Comparison of ENCODE assay signal across 9 cellular contexts in the genomic region with DNA sequence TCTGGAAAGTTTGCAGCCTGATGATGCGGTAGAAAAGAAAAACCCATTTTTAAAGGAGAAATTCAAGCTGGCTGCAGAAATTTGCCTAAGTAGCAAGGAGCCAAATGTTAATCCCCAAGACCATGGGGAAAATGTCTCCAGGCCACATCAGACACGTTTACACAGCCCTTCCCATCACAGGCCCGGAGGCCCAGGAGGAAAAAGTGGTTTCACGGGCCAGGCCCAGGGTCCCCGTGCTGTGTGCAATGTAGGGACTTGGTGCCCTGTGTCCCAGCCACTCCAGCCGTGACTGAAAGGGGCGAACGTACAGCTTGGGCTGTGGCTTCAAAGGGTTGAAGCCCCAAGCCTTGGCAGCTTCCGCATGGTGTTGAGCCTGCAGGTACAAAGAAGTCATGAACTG.
"Had no signal": no experiment of that assay in that cellular context is flagged by ENCODE, and none has a peak within 500 bp of the region (broad histone marks: within the 10 kb centered on the region; RNA-seq: fewer than 3 reads in every experiment).

No MANE protein-coding gene starts in this region.

- H3K27ac ChIP-seq: HL-60 had no signal

- ATAC-seq: GM23338 had no signal

- H3K27ac Mint-ChIP-seq: GM23338, H9, HFFc6 had no signal

- H3K4me2 ChIP-seq: GM23338 had no signal

- H3K4me1 Mint-ChIP-seq: GM23338, H9 had no signal

- FAIRE-seq: H1, H54 had no signal

- H3K4me3 ChIP-seq: GM23338 had no signal

- H3K4me3 Mint-ChIP-seq: GM23338, H9, HFFc6 had no signal

- H2AFZ ChIP-seq: GM23338 had no signal

- DNase-seq: H9, HCEC 1CT, HFFc6, IMR-90, KBM-7 had no signal
